In genomic region chr12:58029260-58029659, GRCh38 we compare ENCODE assay signal across 38 cellular contexts.
"Had no signal": no experiment of that assay in that cellular context is flagged by ENCODE, and none has a peak within 500 bp of the region (broad histone marks: within the 10 kb centered on the region; RNA-seq: fewer than 3 reads in every experiment).

No MANE protein-coding gene starts in this region.

- H3K27ac Mint-ChIP-seq: activated CD4-positive, alpha-beta memory T cell treated with anti-CD3 and anti-CD28 coated beads, Interleukin-2, amount 10 ng/mL, durations not matched to agents 7 days and 5 days; activated CD8-positive, alpha-beta memory T cell treated with anti-CD3 and anti-CD28 coated beads, Interleukin-2, amount 10 ng/mL, durations not matched to agents 7 days and 5 days; activated naive CD4-positive, alpha-beta T cell treated with anti-CD3 and anti-CD28 coated beads, Interleukin-2, amount 50 U/mL, for 24 hours; activated naive CD8-positive, alpha-beta T cell treated with anti-CD3 and anti-CD28 coated beads, Interleukin-2, amount 10 ng/mL, durations not matched to agents 7 days and 5 days; activated T-cell treated with anti-CD3 and anti-CD28 coated beads, Interleukin-2, amount 50 U/mL, for 72 hours; activated T-helper 17 cell treated with anti-CD3 and anti-CD28 coated beads, Interleukin-2, amount 50 U/mL, for 72 hours had no signal

- H3K4me1 ChIP-seq: ascending aorta had no signal

- H3K27me3 Mint-ChIP-seq: activated naive CD8-positive, alpha-beta T cell treated with anti-CD3 and anti-CD28 coated beads, Interleukin-2, amount 10 ng/mL, durations not matched to agents 7 days and 5 days had no signal

- H3K27me3 ChIP-seq: ascending aorta had no signal

- H3K4me1 Mint-ChIP-seq: activated CD4-positive, alpha-beta memory T cell treated with anti-CD3 and anti-CD28 coated beads, Interleukin-2, amount 10 ng/mL, durations not matched to agents 7 days and 5 days; activated CD8-positive, alpha-beta memory T cell treated with anti-CD3 and anti-CD28 coated beads, Interleukin-2, amount 10 ng/mL, durations not matched to agents 7 days and 5 days; activated naive CD4-positive, alpha-beta T cell treated with anti-CD3 and anti-CD28 coated beads, Interleukin-2, amount 50 U/mL, for 24 hours; activated naive CD8-positive, alpha-beta T cell treated with anti-CD3 and anti-CD28 coated beads, Interleukin-2, amount 10 ng/mL, durations not matched to agents 7 days and 5 days; activated T-helper 17 cell treated with anti-CD3 and anti-CD28 coated beads, Interleukin-2, amount 50 U/mL, for 72 hours had no signal

- H3K4me2 ChIP-seq: PC-9 had no signal

- H3K36me3 Mint-ChIP-seq: activated CD8-positive, alpha-beta memory T cell treated with anti-CD3 and anti-CD28 coated beads, Interleukin-2, amount 10 ng/mL, durations not matched to agents 7 days and 5 days; activated naive CD8-positive, alpha-beta T cell treated with anti-CD3 and anti-CD28 coated beads, Interleukin-2, amount 10 ng/mL, durations not matched to agents 7 days and 5 days had no signal

- H2AFZ ChIP-seq: PC-9 had no signal

- H3K4me3 ChIP-seq: ascending aorta, PC-9, SJCRH30, SK-N-MC had no signal

- ATAC-seq: activated CD8-positive, alpha-beta memory T cell treated with anti-CD3 and anti-CD28 coated beads, Interleukin-2, amount 10 ng/mL, durations not matched to agents 7 days and 5 days; activated T-cell treated with anti-CD3 and anti-CD28 coated beads, Interleukin-2, amount 50 U/mL, for 72 hours; activated T-helper 17 cell treated with anti-CD3 and anti-CD28 coated beads, Interleukin-2, amount 50 U/mL, for 72 hours had no signal

- H3K4me3 Mint-ChIP-seq: activated CD4-positive, alpha-beta memory T cell treated with anti-CD3 and anti-CD28 coated beads, Interleukin-2, amount 10 ng/mL, durations not matched to agents 7 days and 5 days; activated CD8-positive, alpha-beta memory T cell treated with anti-CD3 and anti-CD28 coated beads, Interleukin-2, amount 10 ng/mL, durations not matched to agents 7 days and 5 days; activated naive CD4-positive, alpha-beta T cell treated with anti-CD3 and anti-CD28 coated beads, Interleukin-2, amount 50 U/mL, for 24 hours; activated naive CD8-positive, alpha-beta T cell treated with anti-CD3 and anti-CD28 coated beads, Interleukin-2, amount 10 ng/mL, durations not matched to agents 7 days and 5 days; activated T-cell treated with anti-CD3 and anti-CD28 coated beads, Interleukin-2, amount 50 U/mL, for 72 hours; activated T-helper 17 cell treated with anti-CD3 and anti-CD28 coated beads, Interleukin-2, amount 50 U/mL, for 72 hours had no signal

- H3K36me3 ChIP-seq: ascending aorta, SJCRH30, WERI-Rb-1 had no signal

- H3K27ac ChIP-seq: ascending aorta, PC-9, SJCRH30, SK-N-MC, WERI-Rb-1 had no signal

- DNase-seq: activated CD4-positive, alpha-beta memory T cell treated with anti-CD3 and anti-CD28 coated beads, Interleukin-2, amount 10 ng/mL, durations not matched to agents 7 days and 5 days; activated CD4-positive, alpha-beta T cell treated with anti-CD3 and anti-CD28 coated beads for 1 hour; activated CD4-positive, alpha-beta T cell treated with anti-CD3 and anti-CD28 coated beads for 48 hours; activated CD4-positive, CD25-positive, alpha-beta regulatory T cell; activated CD8-positive, alpha-beta memory T cell treated with anti-CD3 and anti-CD28 coated beads for 24 hours; activated CD8-positive, alpha-beta memory T cell treated with anti-CD3 and anti-CD28 coated beads, Interleukin-2, amount 10 ng/mL, durations not matched to agents 7 days and 5 days; activated CD8-positive, alpha-beta memory T cell treated with anti-CD3 and anti-CD28 coated beads, Interleukin-2, amount 50 U/mL, for 48 hours; activated effector memory CD4-positive, alpha-beta T cell treated with anti-CD3 and anti-CD28 coated beads, Interleukin-2, amount 50 U/mL, for 16 hours; activated naive CD4-positive, alpha-beta T cell; activated naive CD8-positive, alpha-beta T cell treated with anti-CD3 and anti-CD28 coated beads, Interleukin-2, amount 10 ng/mL, durations not matched to agents 7 days and 5 days; activated T-cell treated with anti-CD3 and anti-CD28 coated beads, Interleukin-2, amount 50 U/mL, for 1 hour; activated T-cell treated with anti-CD3 and anti-CD28 coated beads, Interleukin-2, amount 50 U/mL, for 72 hours; amygdala; caudate nucleus; Kasumi-1; KG1; MM.1S; MV-4-11; NCI-H1092 treated with DMSO at 0.1 percent for 48 hours; NCI-H1417; NCI-H146; NCI-H187; NCI-H2029 treated with DMSO at 0.1 percent for 48 hours; NCI-H2107; NCI-H2171; NCI-H510A; NCI-H526; NCI-H748 treated with DMSO at 0.1 percent for 48 hours; NK-92 treated with Interleukin-12 subunit alpha and Interleukin-12 subunit beta, amount 100 ng/mL, for 24 hours; PC-9; SHP77; SJCRH30; T1000; WERI-Rb-1 had no signal

- H3K9me3 ChIP-seq: ascending aorta had no signal
